Comparison of ENCODE assay signal across 11 cellular contexts in genomic region chr3:20103731-20104130, GRCh38.
A peak's percentile ranks its signal among the peaks of the same experiment; 100 is the strongest.
DNase-seq lines count a peak whose midpoint lies in the region; ATAC-seq and TF ChIP-seq lines count a peak whose summit lies in the region.
"Had no signal": no experiment of that assay in that cellular context is flagged by ENCODE, and none has a peak within 500 bp of the region (broad histone marks: within the 10 kb centered on the region; RNA-seq: fewer than 3 reads in every experiment).

No MANE protein-coding gene starts in this region.

- no peak overlapping the region for H3K4me3 ChIP-seq in KMS-11 (IDR thresholded peaks at IDR 0.05; ENCODE audit: insufficient read depth, low read depth, low read length)
- H3K4me3 ChIP-seq: GM23248 had no signal

- peak; percentile 10 to 12 for ATAC-seq in activated CD4-positive, CD25-positive, alpha-beta regulatory T cell treated with anti-CD3 and anti-CD28 coated beads, Interleukin-2, amount 50 U/mL, for 24 hours
- ATAC-seq in GM21737 (IDR thresholded peaks at IDR 0.05; ENCODE audit: unreplicated experiment) = peak; percentile 14
- peak; percentile 49 for ATAC-seq in stimulated activated effector memory CD8-positive, alpha-beta T cell treated with anti-CD3 and anti-CD28 coated beads, Interleukin-12 subunit alpha, Interleukin-12 subunit beta, amount 100 ng/mL, for 72 hours
- ATAC-seq: sciatic nerve had no signal

- peak overlapping the region; percentile 30; the same call in 1 of the 2 replicates for H2AFZ ChIP-seq in KMS-11 (ENCODE audit: low read depth)
- H2AFZ ChIP-seq: GM23248 had no signal

- no peaks in the 10 kb centered on the region for H3K27me3 ChIP-seq in KMS-11 (ENCODE audit: insufficient read depth, low read depth)

- peaks cover 55% of the 10 kb centered on the region for H3K4me1 Mint-ChIP-seq in stimulated activated effector memory CD8-positive, alpha-beta T cell treated with anti-CD3 and anti-CD28 coated beads, Interleukin-12 subunit alpha, Interleukin-12 subunit beta, amount 100 ng/mL, for 72 hours

- H4K20me1 ChIP-seq in KMS-11 (ENCODE audit: insufficient read depth) = no peaks in the 10 kb centered on the region

- TF ChIP-seq CTCF in KMS-11 (conservative IDR thresholded peaks at IDR 0.05; ENCODE audit: low read depth, low read length) = no peak

- H3K4me2 ChIP-seq in KMS-11 = peak overlapping the region; percentile 72

- H3K9me3 Mint-ChIP-seq in stimulated activated effector memory CD8-positive, alpha-beta T cell treated with anti-CD3 and anti-CD28 coated beads, Interleukin-12 subunit alpha, Interleukin-12 subunit beta, amount 100 ng/mL, for 72 hours = no peaks in the 10 kb centered on the region

- peaks cover 57% of the 10 kb centered on the region for H3K36me3 Mint-ChIP-seq in stimulated activated effector memory CD8-positive, alpha-beta T cell treated with anti-CD3 and anti-CD28 coated beads, Interleukin-12 subunit alpha, Interleukin-12 subunit beta, amount 100 ng/mL, for 72 hours

- H3K9ac ChIP-seq in KMS-11 = peak overlapping the region; percentile 51
- H3K9ac ChIP-seq: GM23248 had no signal

- peak overlapping the region; percentile 74 for H3K27ac ChIP-seq in KMS-11
- H3K27ac ChIP-seq: GM23248 had no signal

- H3K4me3 Mint-ChIP-seq in stimulated activated effector memory CD8-positive, alpha-beta T cell treated with anti-CD3 and anti-CD28 coated beads, Interleukin-12 subunit alpha, Interleukin-12 subunit beta, amount 100 ng/mL, for 72 hours = peak overlapping the region; percentile 63

- no peak for DNase-seq in activated CD4-positive, CD25-positive, alpha-beta regulatory T cell (lab: John Stamatoyannopoulos, UW)
- no peak for DNase-seq in stimulated activated effector memory CD8-positive, alpha-beta T cell treated with anti-CD3 and anti-CD28 coated beads, Interleukin-12 subunit alpha, Interleukin-12 subunit beta, amount 100 ng/mL, for 72 hours (ENCODE audit: low spot score in 2 of 2)
- DNase-seq in activated CD8-positive, alpha-beta memory T cell treated with anti-CD3 and anti-CD28 coated beads, Interleukin-2, amount 50 U/mL, for 4 hours = no peak
- DNase-seq in SIG-M5 treated with dmso at 0.1 percent for 504 hours (lab: John Stamatoyannopoulos, UW; ENCODE audit: unreplicated experiment) (no peak), HUDEP-2 (lab: John Stamatoyannopoulos, UW; ENCODE audit: unreplicated experiment in 76 of 76) (no peak)
- DNase-seq: GM23248, SHP77 had no signal

- H3K4me1 ChIP-seq in KMS-11 (ENCODE audit: low read depth, poor library complexity, severe bottlenecking) = peaks cover 48% of the 10 kb centered on the region

- H3K79me2 ChIP-seq in KMS-11 (ENCODE audit: insufficient read depth, low read depth) = no peaks in the 10 kb centered on the region

- no peaks in the 10 kb centered on the region for H3K36me3 ChIP-seq in KMS-11 (ENCODE audit: insufficient read depth)

- H3K27ac Mint-ChIP-seq in stimulated activated effector memory CD8-positive, alpha-beta T cell treated with anti-CD3 and anti-CD28 coated beads, Interleukin-12 subunit alpha, Interleukin-12 subunit beta, amount 100 ng/mL, for 72 hours = peak overlapping the region; percentile 93
